28 cellular contexts compared by ENCODE assay signal in the genomic region with DNA sequence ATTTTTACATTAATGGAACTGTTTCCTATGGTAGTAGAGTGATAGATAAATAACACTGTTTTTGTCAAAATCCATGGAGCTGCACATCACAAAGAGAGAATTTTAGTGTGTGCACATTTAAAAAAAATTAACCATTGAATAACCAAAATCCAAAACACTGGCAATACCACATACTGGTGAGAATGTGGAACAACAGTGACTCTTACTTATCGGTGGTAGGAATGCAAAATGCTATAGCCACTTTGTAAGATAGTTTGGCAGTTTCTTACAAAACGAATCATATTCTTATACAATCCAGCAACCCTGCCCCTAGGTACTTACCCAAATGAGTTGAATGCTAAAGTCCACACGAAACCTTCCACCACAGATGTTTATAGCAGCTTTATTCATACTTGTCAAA.
"Had no signal": no experiment of that assay in that cellular context is flagged by ENCODE, and none has a peak within 500 bp of the region (broad histone marks: within the 10 kb centered on the region; RNA-seq: fewer than 3 reads in every experiment).

No MANE protein-coding gene starts in this region.

- H3K4me2 ChIP-seq: neural progenitor cell had no signal

- H3K9ac ChIP-seq: neural progenitor cell, parathyroid adenoma had no signal

- H3K36me3 ChIP-seq: neural progenitor cell, ovary, right lobe of liver, sigmoid colon, stomach, thoracic aorta, thyroid gland, tibial nerve, upper lobe of left lung, vagina had no signal

- H3K27me3 Mint-ChIP-seq: progenitor cell of endocrine pancreas; stimulated activated naive CD8-positive, alpha-beta T cell treated with anti-CD3 and anti-CD28 coated beads, Interleukin-15, Interleukin-2, amounts not matched to agents 100 ng/mL and 50 ng/mL, for 24 hours had no signal

- H3K4me3 ChIP-seq: neural progenitor cell, ovary, psoas muscle, right lobe of liver, sigmoid colon, stomach, thoracic aorta, thyroid gland, tibial nerve, upper lobe of left lung, vagina had no signal

- H3K79me2 ChIP-seq: parathyroid adenoma had no signal

- H3K4me1 ChIP-seq: neural progenitor cell, parathyroid adenoma, psoas muscle, right lobe of liver, sigmoid colon, stomach, thyroid gland, tibial nerve, upper lobe of left lung, vagina had no signal

- H3K9me3 ChIP-seq: ovary, psoas muscle, right lobe of liver, sigmoid colon, stomach, thoracic aorta, thyroid gland, tibial nerve, upper lobe of left lung, vagina had no signal

- ATAC-seq: psoas muscle; right cardiac atrium; right lobe of liver; stimulated activated effector memory CD8-positive, alpha-beta T cell treated with anti-CD3 and anti-CD28 coated beads, Interleukin-12 subunit alpha, Interleukin-12 subunit beta, amount 100 ng/mL, for 72 hours; stimulated activated naive B cell treated with anti-CD40 and anti-IgM and Interleukin-4, amounts not matched to agents 10 μg/mL and 1 μg/mL and 100 μg/mL, for 72 hours had no signal

- FAIRE-seq: urothelium cell line had no signal

- H3K4me1 Mint-ChIP-seq: nephron; stimulated activated effector memory CD8-positive, alpha-beta T cell treated with anti-CD3 and anti-CD28 coated beads, Interleukin-12 subunit alpha, Interleukin-12 subunit beta, amount 100 ng/mL, for 72 hours; stimulated activated naive B cell treated with anti-CD40 and anti-IgM and Interleukin-4, amounts not matched to agents 10 μg/mL and 1 μg/mL and 100 μg/mL, for 72 hours had no signal

- DNase-seq: occipital lobe; ovary; posterior cingulate gyrus; psoas muscle; right cardiac atrium; right lobe of liver; sigmoid colon; small intestine; stimulated activated CD4-positive, alpha-beta T cell treated with anti-CD3 and anti-CD28 coated beads, Interleukin-15, amount 100 ng/mL, for 24 hours; stimulated activated CD4-positive, alpha-beta T cell treated with anti-CD3 and anti-CD28 coated beads, Interleukin-2, amount 100 ng/mL, for 24 hours; stimulated activated CD4-positive, alpha-beta T cell treated with anti-CD3 and anti-CD28 coated beads, Interleukin-2, amount 100 ng/mL, for 48 hours; stimulated activated CD4-positive, alpha-beta T cell treated with anti-CD3 and anti-CD28 coated beads, Interleukin-4, amount 100 ng/mL, for 24 hours; stimulated activated naive B cell treated with anti-CD40 and anti-IgM and Interleukin-4, amounts not matched to agents 10 μg/mL and 1 μg/mL and 100 μg/mL, for 72 hours; stimulated activated naive CD4-positive, alpha-beta T cell treated with Interleukin-2 at 50 U/mL for 16 hours; stomach; thyroid gland; trophoblast cell; upper lobe of left lung had no signal

- H3K36me3 Mint-ChIP-seq: stimulated activated effector memory CD8-positive, alpha-beta T cell treated with anti-CD3 and anti-CD28 coated beads, Interleukin-12 subunit alpha, Interleukin-12 subunit beta, amount 100 ng/mL, for 72 hours; stimulated activated naive B cell treated with anti-CD40 and anti-IgM and Interleukin-4, amounts not matched to agents 10 μg/mL and 1 μg/mL and 100 μg/mL, for 72 hours had no signal

- H3K27ac Mint-ChIP-seq: nephron; neural progenitor cell; progenitor cell of endocrine pancreas; stimulated activated effector memory CD8-positive, alpha-beta T cell treated with anti-CD3 and anti-CD28 coated beads, Interleukin-12 subunit alpha, Interleukin-12 subunit beta, amount 100 ng/mL, for 72 hours; stimulated activated naive B cell treated with anti-CD40 and anti-IgM and Interleukin-4, amounts not matched to agents 10 μg/mL and 1 μg/mL and 100 μg/mL, for 72 hours; stimulated activated naive CD8-positive, alpha-beta T cell treated with anti-CD3 and anti-CD28 coated beads, Interleukin-15, Interleukin-2, amounts not matched to agents 100 ng/mL and 50 ng/mL, for 24 hours had no signal

- H3K9me3 Mint-ChIP-seq: stimulated activated effector memory CD8-positive, alpha-beta T cell treated with anti-CD3 and anti-CD28 coated beads, Interleukin-12 subunit alpha, Interleukin-12 subunit beta, amount 100 ng/mL, for 72 hours; stimulated activated naive CD8-positive, alpha-beta T cell treated with anti-CD3 and anti-CD28 coated beads, Interleukin-15, Interleukin-2, amounts not matched to agents 100 ng/mL and 50 ng/mL, for 24 hours had no signal

- H2AFZ ChIP-seq: neural progenitor cell, parathyroid adenoma had no signal

- H3K27ac ChIP-seq: neural progenitor cell, ovary, parathyroid adenoma, psoas muscle, right lobe of liver, sigmoid colon, stomach, thoracic aorta, thyroid gland, tibial nerve, upper lobe of left lung, vagina had no signal

- H3K4me3 Mint-ChIP-seq: nephron; neural progenitor cell; stimulated activated effector memory CD8-positive, alpha-beta T cell treated with anti-CD3 and anti-CD28 coated beads, Interleukin-12 subunit alpha, Interleukin-12 subunit beta, amount 100 ng/mL, for 72 hours; stimulated activated naive B cell treated with anti-CD40 and anti-IgM and Interleukin-4, amounts not matched to agents 10 μg/mL and 1 μg/mL and 100 μg/mL, for 72 hours; stimulated activated naive CD8-positive, alpha-beta T cell treated with anti-CD3 and anti-CD28 coated beads, Interleukin-15, Interleukin-2, amounts not matched to agents 100 ng/mL and 50 ng/mL, for 24 hours had no signal

- H3K27me3 ChIP-seq: neural progenitor cell, ovary, right lobe of liver, sigmoid colon, stomach, thyroid gland, tibial nerve, upper lobe of left lung, vagina had no signal
